In genomic region chr7:131498237-131498885, GRCh38 we compare ENCODE assay signal across 25 cellular contexts. TPM values are rescaled to one million over a fixed set of nuclear protein-coding genes. Genes with fewer than 3 reads are reported as not detected.
DNase-seq lines count a peak whose midpoint lies in the region; ATAC-seq and TF ChIP-seq lines count a peak whose summit lies in the region.
"Had no signal": no experiment of that assay in that cellular context is flagged by ENCODE, and none has a peak within 500 bp of the region (broad histone marks: within the 10 kb centered on the region; RNA-seq: fewer than 3 reads in every experiment).

No MANE protein-coding gene starts in this region.

- H3K23ac ChIP-seq in mesenchymal stem cell (ENCODE audit: low read length in 2 of 2) = no peak overlapping the region

- H3K4me2 ChIP-seq in mesenchymal stem cell (ENCODE audit: low read length, poor library complexity, severe bottlenecking) = no peak overlapping the region
- H3K4me2 ChIP-seq: KMS-11 had no signal

- 100% methylated on average over 3 of the region's 4 CpGs for WGBS in mesenchymal stem cell
- WGBS in aorta, 2 donors = 88 to 92% methylated on average over 4 of the region's 4 CpGs

- H3K36me3 ChIP-seq in right atrium auricular region (peaks cover 4% of the 10 kb centered on the region), mesenchymal stem cell (ENCODE audit: control insufficient read depth in 1 of 2, insufficient read depth in 2 of 2, low read depth in 1 of 2, low read length in 2 of 2) (peaks cover 4 to 29% of the 10 kb centered on the region in 2 experiments), aorta (ENCODE audit: control insufficient read depth in 1 of 2, insufficient read depth in 2 of 2, low read length in 1 of 2) (peaks cover 0 to 3% of the 10 kb centered on the region in 2 donors)

- intact Hi-C loops in Right ventricle myocardium superior (cut with DNase I) (no loop called here), aorta (cut with DNase I) (no loop called here)

- H2BK15ac ChIP-seq in mesenchymal stem cell (ENCODE audit: low read depth, poor library complexity, severe bottlenecking) = no peak overlapping the region

- no peak overlapping the region for H3K4ac ChIP-seq in mesenchymal stem cell (ENCODE audit: low read depth in 1 of 2, low read length in 2 of 2)

- H2BK120ac ChIP-seq in mesenchymal stem cell (ENCODE audit: low read depth, low read length) = no peak overlapping the region

- peaks cover 0 to 31% of the 10 kb centered on the region in 2 donors for H3K4me1 ChIP-seq in right atrium auricular region
- peaks cover 16% of the 10 kb centered on the region for H3K4me1 ChIP-seq in mesenchymal stem cell (ENCODE audit: control insufficient read depth, insufficient read depth, low read depth, low read length)
- H3K4me1 ChIP-seq in aorta (ENCODE audit: control insufficient read depth in 1 of 2, insufficient read depth in 2 of 2, low read length in 2 of 2) = peaks cover 0 to 4% of the 10 kb centered on the region in 2 donors

- H4K8ac ChIP-seq in mesenchymal stem cell (ENCODE audit: low read length) = no peak overlapping the region

- DNase-seq in Right ventricle myocardium superior (no peak), right atrium auricular region (ENCODE audit: low spot score) (no peak), fibroblast of pulmonary artery (ENCODE audit: low read depth) (peak; percentile 71), mesenchymal stem cell (no peak), aorta (no peak), SKM-1 treated with dmso at 0.1 percent for 144 hours (lab: John Stamatoyannopoulos, UW; ENCODE audit: unreplicated experiment) (no peak), NCI-H2196 (lab: John Stamatoyannopoulos, UW; ENCODE audit: unreplicated experiment) (no peak)
- DNase-seq: activated CD4-positive, alpha-beta T cell treated with anti-CD3 and anti-CD28 coated beads for 36 hours; activated effector memory CD4-positive, alpha-beta T cell treated with Interleukin-2 at 50 U/mL for 16 hours; activated naive CD8-positive, alpha-beta T cell treated with anti-CD3 and anti-CD28 coated beads, Interleukin-2, amount 50 U/mL, for 24 hours; C1 segment of cervical spinal cord; dermis blood vessel endothelial cell; heart right ventricle; immature natural killer cell; naive B cell; NCI-H2029 treated with DMSO at 0.1 percent for 48 hours; NCI-H510A; stimulated activated CD4-positive, alpha-beta T cell treated with anti-CD3 and anti-CD28 coated beads, Interleukin-4, amount 100 ng/mL, for 24 hours had no signal

- H3K18ac ChIP-seq in mesenchymal stem cell (ENCODE audit: low read depth in 1 of 2, low read length in 2 of 2) = no peak overlapping the region

- no peak overlapping the region for H2BK5ac ChIP-seq in mesenchymal stem cell (ENCODE audit: low read depth, low read length, poor library complexity, severe bottlenecking)

- H2BK12ac ChIP-seq in mesenchymal stem cell (ENCODE audit: low read length in 2 of 2) = no peak overlapping the region

- ATAC-seq in Right ventricle myocardium superior (ENCODE audit: poor library complexity) (peak; percentile 41), aorta (ENCODE audit: low FRiP score) (peak; percentile 45), HG03439 (IDR thresholded peaks at IDR 0.05; ENCODE audit: unreplicated experiment) (no peak)
- ATAC-seq: activated CD4-positive, alpha-beta T cell treated with anti-CD3 and anti-CD28 coated beads for 36 hours; activated naive CD8-positive, alpha-beta T cell treated with anti-CD3 and anti-CD28 coated beads, Interleukin-2, amount 50 U/mL, for 24 hours; HCT116 had no signal

- H2AK5ac ChIP-seq in mesenchymal stem cell (ENCODE audit: low read length, severe bottlenecking) = no peak overlapping the region

- H3K14ac ChIP-seq in mesenchymal stem cell (ENCODE audit: low read length in 2 of 2) = no peak overlapping the region

- H3K27ac ChIP-seq in right atrium auricular region (peak overlapping the region in 1 of 2 donors; percentile 54), mesenchymal stem cell (ENCODE audit: low read length, poor library complexity, severe bottlenecking) (no peak overlapping the region), aorta (ENCODE audit: low read depth in 1 of 2, low read length in 2 of 2) (no peak overlapping the region)
- H3K27ac ChIP-seq: epithelial cell of prostate, KMS-11, parathyroid adenoma, RWPE1, suprapubic skin had no signal

- H2AFZ ChIP-seq in mesenchymal stem cell (ENCODE audit: low read depth, low read length) = no peak overlapping the region
- H2AFZ ChIP-seq: parathyroid adenoma had no signal

- H3K27me3 ChIP-seq in right atrium auricular region (no peaks in the 10 kb centered on the region), mesenchymal stem cell (ENCODE audit: control insufficient read depth in 1 of 2, insufficient read depth in 1 of 2, low read length in 2 of 2) (no peaks in the 10 kb centered on the region), aorta (ENCODE audit: control insufficient read depth in 1 of 2, insufficient read depth in 2 of 2, low read length in 1 of 2) (no peaks in the 10 kb centered on the region)
- H3K27me3 ChIP-seq: heart right ventricle, suprapubic skin had no signal

- TF ChIP-seq CTCF in right atrium auricular region (IDR thresholded peaks at IDR 0.05) (no peak), fibroblast of pulmonary artery (IDR thresholded peaks at IDR 0.05; ENCODE audit: low read length, missing control alignments) (no peak)

- H3K4me3 ChIP-seq in right atrium auricular region = no peak overlapping the region
- H3K4me3 ChIP-seq in fibroblast of pulmonary artery (replicated peaks; ENCODE audit: low read depth, low read length) = no peak overlapping the region
- H3K4me3 ChIP-seq in mesenchymal stem cell (ENCODE audit: insufficient read depth in 1 of 2, low read depth in 1 of 2, low read length in 2 of 2) = peak overlapping the region in 1 of 2 experiments; percentile 20
- no peak overlapping the region for H3K4me3 ChIP-seq in aorta (ENCODE audit: low read length in 2 of 2)
- H3K4me3 ChIP-seq: heart right ventricle, suprapubic skin had no signal

- H3K79me1 ChIP-seq in mesenchymal stem cell (replicated peaks; ENCODE audit: low read length, poor library complexity, severe bottlenecking) = peaks cover 4% of the 10 kb centered on the region

- H3K9me3 ChIP-seq in right atrium auricular region (no peaks in the 10 kb centered on the region), mesenchymal stem cell (ENCODE audit: control insufficient read depth, low read length) (no peaks in the 10 kb centered on the region), aorta (ENCODE audit: control insufficient read depth, low read length) (no peaks in the 10 kb centered on the region)
- H3K9me3 ChIP-seq: heart right ventricle, suprapubic skin had no signal

- no peak overlapping the region for H4K91ac ChIP-seq in mesenchymal stem cell (ENCODE audit: low read length)

- H3K9ac ChIP-seq in mesenchymal stem cell (ENCODE audit: low read length) = peak overlapping the region; percentile 68
- H3K9ac ChIP-seq: KMS-11, parathyroid adenoma had no signal

RNA-seq across cellular contexts. Expression of gene PODXL, which starts 58.1 kb away (rescaled TPM):
- total RNA-seq in Right ventricle myocardium superior (57.1 TPM), right atrium auricular region (100 to 1,000 TPM in 1 of 2 donors, 10 to 100 TPM in 1; 47.6 to 144 TPM), aorta (10 to 100 TPM; 27.3 to 55.5 TPM)
- 1.1 TPM for polyA plus RNA-seq in mesenchymal stem cell (2013, experiment 1 of 2)
- 1.1 TPM for polyA plus RNA-seq in mesenchymal stem cell (2013, experiment 2 of 2)
- 1 to 10 TPM; 1.7 to 1.9 TPM for polyA plus RNA-seq in aorta
